Comparison of ENCODE assay signal across 11 cellular contexts in genomic region chr1:220887868-220888664, GRCh38. TPM values are rescaled to one million over a fixed set of nuclear protein-coding genes. Genes with fewer than 3 reads are reported as not detected.
A peak's percentile ranks its signal among the peaks of the same experiment; 100 is the strongest.
DNase-seq lines count a peak whose midpoint lies in the region; ATAC-seq and TF ChIP-seq lines count a peak whose summit lies in the region.
"Had no signal": no experiment of that assay in that cellular context is flagged by ENCODE, and none has a peak within 500 bp of the region (broad histone marks: within the 10 kb centered on the region; RNA-seq: fewer than 3 reads in every experiment).

No MANE protein-coding gene starts in this region.

- WGBS in esophagus muscularis mucosa, result 41% methylated on average over 21 of the region's 30 CpGs

- TF ChIP-seq CTCF in AG04449 (IDR thresholded peaks at IDR 0.05; ENCODE audit: insufficient read depth, low read length, missing control alignments) (no peak), esophagus muscularis mucosa (IDR thresholded peaks at IDR 0.05) (no peak), nephron (IDR thresholded peaks at IDR 0.05; ENCODE audit: unreplicated experiment in 3 of 3) (no peak)

- CTCF ChIA-PET in AG04449 (lab: Yijun Ruan, JAX), result interaction anchor here (1.2 to 1.5 kb wide), 2 partner anchors 20 to 315 kb away, joined by 3 to 6 read pairs; no protein-coding TSS in a partner anchor

- peaks cover 17 to 29% (median 29%) of the 10 kb centered on the region in 4 donors for H3K4me1 ChIP-seq in esophagus muscularis mucosa

- peak overlapping the region; percentile 54 to 75 (median 68) for H3K4me3 Mint-ChIP-seq in nephron
- no peak overlapping the region for H3K4me3 Mint-ChIP-seq in stimulated activated effector memory CD8-positive, alpha-beta T cell treated with anti-CD3 and anti-CD28 coated beads, Interleukin-12 subunit alpha, Interleukin-12 subunit beta, amount 100 ng/mL, for 72 hours

- ATAC-seq in GM18498 (IDR thresholded peaks at IDR 0.05; ENCODE audit: unreplicated experiment), result no peak
- ATAC-seq in stimulated activated effector memory CD8-positive, alpha-beta T cell treated with anti-CD3 and anti-CD28 coated beads, Interleukin-12 subunit alpha, Interleukin-12 subunit beta, amount 100 ng/mL, for 72 hours, result no peak
- ATAC-seq: activated CD4-positive, CD25-positive, alpha-beta regulatory T cell treated with anti-CD3 and anti-CD28 coated beads, Interleukin-2, amount 50 U/mL, for 24 hours had no signal

- no peak for TF ChIP-seq EP300 in esophagus muscularis mucosa (IDR thresholded peaks at IDR 0.05)

- no peak for TF ChIP-seq POLR2A in esophagus muscularis mucosa (IDR thresholded peaks at IDR 0.05; ENCODE audit: low read depth)

- H3K4me3 ChIP-seq in AG04449 (ENCODE audit: low read depth, low read length) (peak overlapping the region; percentile 32; the same call in 1 of the 2 replicates), esophagus muscularis mucosa (peak overlapping the region; percentile 22 to 33 (median 28))

- DNase-seq in AG04449 (ENCODE audit: low read depth, low spot score) (no peak), M059J (ENCODE audit: low read depth) (peak; percentile 28), esophagus muscularis mucosa (ENCODE audit: extremely low spot score) (peak; percentile 83), kidney tubule cell (ENCODE audit: low spot score) (no peak)
- no peak for DNase-seq in stimulated activated effector memory CD8-positive, alpha-beta T cell treated with anti-CD3 and anti-CD28 coated beads, Interleukin-12 subunit alpha, Interleukin-12 subunit beta, amount 100 ng/mL, for 72 hours (ENCODE audit: low spot score in 2 of 2)
- no peak for DNase-seq in activated CD8-positive, alpha-beta memory T cell treated with anti-CD3 and anti-CD28 coated beads, Interleukin-2, amount 50 U/mL, for 48 hours
- DNase-seq: activated naive CD4-positive, alpha-beta T cell treated with Interleukin-2 at 50 U/mL for 16 hours had no signal

- intact Hi-C loops in esophagus muscularis mucosa (cut with DNase I), result no loop called here

- H3K4me1 Mint-ChIP-seq in nephron, result peaks cover 28% of the 10 kb centered on the region
- H3K4me1 Mint-ChIP-seq in stimulated activated effector memory CD8-positive, alpha-beta T cell treated with anti-CD3 and anti-CD28 coated beads, Interleukin-12 subunit alpha, Interleukin-12 subunit beta, amount 100 ng/mL, for 72 hours, result peaks cover 6% of the 10 kb centered on the region

- peaks cover 13% of the 10 kb centered on the region for H3K9me3 Mint-ChIP-seq in nephron
- H3K9me3 Mint-ChIP-seq in stimulated activated effector memory CD8-positive, alpha-beta T cell treated with anti-CD3 and anti-CD28 coated beads, Interleukin-12 subunit alpha, Interleukin-12 subunit beta, amount 100 ng/mL, for 72 hours, result no peaks in the 10 kb centered on the region

- H3K36me3 Mint-ChIP-seq in nephron (ENCODE audit: low read depth), result no peaks in the 10 kb centered on the region
- no peaks in the 10 kb centered on the region for H3K36me3 Mint-ChIP-seq in stimulated activated effector memory CD8-positive, alpha-beta T cell treated with anti-CD3 and anti-CD28 coated beads, Interleukin-12 subunit alpha, Interleukin-12 subunit beta, amount 100 ng/mL, for 72 hours

- no peak overlapping the region for H3K27ac Mint-ChIP-seq in nephron
- no peak overlapping the region for H3K27ac Mint-ChIP-seq in stimulated activated effector memory CD8-positive, alpha-beta T cell treated with anti-CD3 and anti-CD28 coated beads, Interleukin-12 subunit alpha, Interleukin-12 subunit beta, amount 100 ng/mL, for 72 hours

- H3K27me3 ChIP-seq in esophagus muscularis mucosa, result peaks cover 11 to 69% (median 30%) of the 10 kb centered on the region in 4 donors

- peaks cover 14 to 35% (median 26%) of the 10 kb centered on the region in 4 donors for H3K36me3 ChIP-seq in esophagus muscularis mucosa

- POLR2A ChIA-PET in AG04449 (lab: Yijun Ruan, JAX), result interaction anchor here (0.6 kb wide), 1 partner anchor 9 kb away, joined by 3 read pairs; the partner anchor contains the start of gene HLX

- H3K9me3 ChIP-seq in esophagus muscularis mucosa, result no peaks in the 10 kb centered on the region

- H3K27ac ChIP-seq in esophagus muscularis mucosa (replicated peaks in 1 of 4), result no peak overlapping the region
- H3K27ac ChIP-seq: C4-2B had no signal

- peaks cover 100% of the 10 kb centered on the region for H3K27me3 Mint-ChIP-seq in nephron (ENCODE audit: low read depth)

RNA-seq across cellular contexts. Expression of gene HLX, which starts 8.8 kb away (rescaled TPM):
- total RNA-seq in M059J (2014; rRNA removed; shearing (Covaris generic)), result 7.2 and 14.4 TPM in 2 replicates
- 10 to 100 TPM in 3 of 4 donors, 1 to 10 TPM in 1; 8.7 to 27.3 (median 16.1) TPM for total RNA-seq in esophagus muscularis mucosa

Comparison
In these comparisons a context has a peak if more than half of its experiments do, and no peak if none do; other contexts are left out.
1. DNase-seq: peak in M059J (single experiment) and esophagus muscularis mucosa (single experiment); none in AG04449 (single experiment), kidney tubule cell (single experiment), stimulated activated effector memory CD8-positive, alpha-beta T cell treated with anti-CD3 and anti-CD28 coated beads, Interleukin-12 subunit alpha, Interleukin-12 subunit beta, amount 100 ng/mL, for 72 hours (0 of 2) and activated CD8-positive, alpha-beta memory T cell treated with anti-CD3 and anti-CD28 coated beads, Interleukin-2, amount 50 U/mL, for 48 hours (single experiment).